ENCODE assay signal across 21 cellular contexts in genomic region chr22:47807506-47807905, GRCh38.
A peak's percentile ranks its signal among the peaks of the same experiment; 100 is the strongest.
DNase-seq lines count a peak whose midpoint lies in the region; ATAC-seq, FAIRE-seq and TF ChIP-seq lines count a peak whose summit lies in the region.
"Had no signal": no experiment of that assay in that cellular context is flagged by ENCODE, and none has a peak within 500 bp of the region (broad histone marks: within the 10 kb centered on the region; RNA-seq: fewer than 3 reads in every experiment).

No MANE protein-coding gene starts in this region.

- no peaks in the 10 kb centered on the region for H3K79me2 ChIP-seq in GM23338 (replicated peaks; ENCODE audit: insufficient read depth)

- H3K4me3 Mint-ChIP-seq in GM23338 (no peak overlapping the region), type B pancreatic cell (no peak overlapping the region)
- H3K4me3 Mint-ChIP-seq: CD4-positive, CD25-positive, alpha-beta regulatory T cell; CD8-positive, alpha-beta memory T cell had no signal

- intact Hi-C loops in pancreas (cut with DNase I), result no loop called here

- no peaks in the 10 kb centered on the region for H3K4me1 ChIP-seq in GM23338 (ENCODE audit: insufficient read depth)
- no peaks in the 10 kb centered on the region for H3K4me1 ChIP-seq in pancreas
- H3K4me1 ChIP-seq: BE2C had no signal

- no peak for FAIRE-seq in pancreas (lab: Jason Lieb, UNC)
- FAIRE-seq: GM12878, GM19239, H54 had no signal

- no peaks in the 10 kb centered on the region for H4K20me1 ChIP-seq in GM23338 (replicated peaks; ENCODE audit: insufficient read depth)

- H3K4me1 Mint-ChIP-seq in GM23338, result peaks cover 15% of the 10 kb centered on the region
- H3K4me1 Mint-ChIP-seq in type B pancreatic cell (ENCODE audit: unreplicated experiment), result no peaks in the 10 kb centered on the region
- H3K4me1 Mint-ChIP-seq: CD4-positive, CD25-positive, alpha-beta regulatory T cell; CD8-positive, alpha-beta memory T cell had no signal

- H3K4me2 ChIP-seq in GM23338, result no peak overlapping the region

- no peak overlapping the region for H3K27ac ChIP-seq in GM23338 (ENCODE audit: low read depth)
- H3K27ac ChIP-seq in pancreas, result no peak overlapping the region
- H3K27ac ChIP-seq: HL-60 had no signal

- no peak overlapping the region for H2AFZ ChIP-seq in GM23338

- ATAC-seq in GM23338, result peak; percentile 47
- ATAC-seq in left lobe of liver, result no peak
- ATAC-seq in pancreas, result no peak
- ATAC-seq: GM12878 had no signal

- H3K36me3 ChIP-seq in GM23338 (ENCODE audit: insufficient read depth), result peaks cover 4% of the 10 kb centered on the region; the same call in 1 of the 2 replicates
- H3K36me3 ChIP-seq in pancreas, result no peaks in the 10 kb centered on the region
- H3K36me3 ChIP-seq: BE2C had no signal

- H3K9me3 ChIP-seq in pancreas, result no peaks in the 10 kb centered on the region
- H3K9me3 ChIP-seq: BE2C had no signal

- H3K36me3 Mint-ChIP-seq in GM23338 (ENCODE audit: low read depth) (no peaks in the 10 kb centered on the region), type B pancreatic cell (no peaks in the 10 kb centered on the region)
- H3K36me3 Mint-ChIP-seq: CD4-positive, CD25-positive, alpha-beta regulatory T cell; CD8-positive, alpha-beta memory T cell had no signal

- WGBS in pancreas, 2 donors, result 60 to 77% methylated on average over 5 of the region's 5 CpGs

- H3K27me3 ChIP-seq in GM23338 (ENCODE audit: insufficient read depth), result no peaks in the 10 kb centered on the region
- no peaks in the 10 kb centered on the region for H3K27me3 ChIP-seq in pancreas
- H3K27me3 ChIP-seq: BE2C had no signal

- H3K9me3 Mint-ChIP-seq in GM23338, result peaks cover 3% of the 10 kb centered on the region; the same call in 2 of the 3 replicates
- H3K9me3 Mint-ChIP-seq in type B pancreatic cell, result no peaks in the 10 kb centered on the region

- H3F3A ChIP-seq in GM23338 (replicated peaks; ENCODE audit: low read depth), result no peaks in the 10 kb centered on the region

- H3K27me3 Mint-ChIP-seq in GM23338 (ENCODE audit: insufficient read depth, low read depth, poor library complexity) (peaks cover 6% of the 10 kb centered on the region), type B pancreatic cell (peaks cover 19% of the 10 kb centered on the region)
- H3K27me3 Mint-ChIP-seq: CD4-positive, CD25-positive, alpha-beta regulatory T cell had no signal

- H3K27ac Mint-ChIP-seq in GM23338 (no peak overlapping the region), type B pancreatic cell (no peak overlapping the region)
- H3K27ac Mint-ChIP-seq: CD4-positive, CD25-positive, alpha-beta regulatory T cell had no signal

- no peaks in the 10 kb centered on the region for H3K9me2 ChIP-seq in GM23338 (ENCODE audit: insufficient read depth)

- no peak for DNase-seq in GM23338 (ENCODE audit: low spot score)
- peak; percentile 16 for DNase-seq in ecto neural progenitor cell (ENCODE audit: low spot score)
- DNase-seq in left lobe of liver (ENCODE audit: low spot score), result peak; percentile 3
- DNase-seq in type B pancreatic cell (ENCODE audit: extremely low spot score, unreplicated experiment), result peak; percentile 20
- no peak for DNase-seq in cerebellum (ENCODE audit: low spot score)
- no peak for DNase-seq in pancreas
- DNase-seq in putamen (ENCODE audit: low spot score), result no peak
- DNase-seq: BE2C; C1 segment of cervical spinal cord; CD4-positive, CD25-positive, alpha-beta regulatory T cell; CD8-positive, alpha-beta memory T cell; COR-L47; DMS 273 treated with DMSO at 0.1 percent for 48 hours; DMS53; DND-41; EL; HCEC 1CT had no signal

- TF ChIP-seq CTCF in GM23338 (conservative IDR thresholded peaks at IDR 0.05; ENCODE audit: low read depth in 2 of 2), result no peak
- no peak for TF ChIP-seq CTCF in type B pancreatic cell (conservative IDR thresholded peaks at IDR 0.05)
- no peak for TF ChIP-seq CTCF in pancreas (IDR thresholded peaks at IDR 0.05)

- H3K4me3 ChIP-seq in GM23338 (no peak overlapping the region), pancreas (no peak overlapping the region)
- H3K4me3 ChIP-seq: GM12878 had no signal

TF ChIP-seq in GM23338, 12 proteins besides CTCF, POLR2A, EP300 and RAD21:
- TF ChIP-seq STAT1 (IDR thresholded peaks at IDR 0.05; ENCODE audit: unreplicated experiment), result no peak
- no peak for TF ChIP-seq JUNB (IDR thresholded peaks at IDR 0.05; ENCODE audit: unreplicated experiment)

Comparison
In these comparisons a context has a peak if more than half of its experiments do, and no peak if none do; other contexts are left out.
1. DNase-seq: peak in ecto neural progenitor cell (single experiment), left lobe of liver (single experiment) and type B pancreatic cell (single experiment); none in GM23338 (single experiment), cerebellum (single experiment), pancreas (0 of 6) and putamen (single experiment).